Comparison of ENCODE assay signal across 21 cellular contexts in genomic region chr11:81907996-81908395, GRCh38.
DNase-seq lines count a peak whose midpoint lies in the region; TF ChIP-seq lines count a peak whose summit lies in the region.
"Had no signal": no experiment of that assay in that cellular context is flagged by ENCODE, and none has a peak within 500 bp of the region (broad histone marks: within the 10 kb centered on the region; RNA-seq: fewer than 3 reads in every experiment).

No MANE protein-coding gene starts in this region.

- no peaks in the 10 kb centered on the region for H3K4me1 ChIP-seq in smooth muscle cell (ENCODE audit: low read depth)
- H3K4me1 ChIP-seq: BE2C had no signal

- no peaks in the 10 kb centered on the region for H3K36me3 ChIP-seq in smooth muscle cell (ENCODE audit: low read depth)
- H3K36me3 ChIP-seq: BE2C had no signal

- H3K9ac ChIP-seq in smooth muscle cell (ENCODE audit: low read depth) = no peak overlapping the region

- no peaks in the 10 kb centered on the region for H3K79me2 ChIP-seq in smooth muscle cell (ENCODE audit: low read depth)

- no peak overlapping the region for H3K27ac ChIP-seq in smooth muscle cell (ENCODE audit: low read depth)
- H3K27ac ChIP-seq: 22Rv1 had no signal

- H4K20me1 ChIP-seq in smooth muscle cell (ENCODE audit: low read depth) = no peaks in the 10 kb centered on the region

- peak; percentile 5 for DNase-seq in AG10803 (ENCODE audit: low read depth)
- peak; percentile 37 for DNase-seq in astrocyte of the spinal cord (ENCODE audit: low read depth, low spot score)
- DNase-seq in iris pigment epithelial cell (ENCODE audit: low read depth) = peak; percentile 1
- no peak for DNase-seq in smooth muscle cell (lab: John Stamatoyannopoulos, UW; ENCODE audit: unreplicated experiment)
- no peak for DNase-seq in hippocampal formation (lab: John Stamatoyannopoulos, UW)
- DNase-seq in glomerular visceral epithelial cell (ENCODE audit: extremely low spot score) = no peak
- DNase-seq in midbrain (lab: John Stamatoyannopoulos, UW) = no peak
- DNase-seq: BE2C, Calu3, DMS79 treated with DMSO at 0.1 percent for 48 hours, GF-D8, NCI-H1048, NCI-H1417, NCI-H1694, NCI-H2029 treated with DMSO at 0.1 percent for 48 hours, NCI-H2227 treated with DMSO at 0.1 percent for 48 hours, NCI-H510A, NCI-H69, Right ventricle myocardium superior, RPMI8226 had no signal

- 45% methylated on average over 2 of the region's 2 CpGs for WGBS in smooth muscle cell (ENCODE audit: low lambda C conversion rate)

- H3F3A ChIP-seq in smooth muscle cell (ENCODE audit: low read depth) = no peaks in the 10 kb centered on the region

- H3K4me3 ChIP-seq in AG10803 (ENCODE audit: low read length) = no peak overlapping the region
- no peak overlapping the region for H3K4me3 ChIP-seq in astrocyte of the spinal cord (ENCODE audit: low read depth, low read length)
- H3K4me3 ChIP-seq in smooth muscle cell = no peak overlapping the region

- no peaks in the 10 kb centered on the region for H3K27me3 ChIP-seq in smooth muscle cell (ENCODE audit: low read depth)
- H3K27me3 ChIP-seq: BE2C had no signal

- H3K4me2 ChIP-seq in smooth muscle cell = peak overlapping the region; percentile 33

- no peak overlapping the region for H2AFZ ChIP-seq in smooth muscle cell (ENCODE audit: low read depth)

- TF ChIP-seq CTCF in AG10803 (conservative IDR thresholded peaks at IDR 0.05; ENCODE audit: low read length) (no peak), astrocyte of the spinal cord (IDR thresholded peaks at IDR 0.05; ENCODE audit: low read depth, low read length) (no peak), smooth muscle cell (IDR thresholded peaks at IDR 0.05; ENCODE audit: borderline replicate concordance, insufficient read depth, poor library complexity, severe bottlenecking) (no peak)

- H3K9me3 ChIP-seq in smooth muscle cell (replicated peaks; ENCODE audit: low read depth) = no peaks in the 10 kb centered on the region
- H3K9me3 ChIP-seq: BE2C had no signal

- in situ Hi-C loops in astrocyte of the spinal cord (cut with HindIII; ENCODE audit: low sequenced_read_pairs) = no loop called here

Comparison
In these comparisons a context has a peak if more than half of its experiments do, and no peak if none do; other contexts are left out.
1. DNase-seq: peak in AG10803 (single experiment), astrocyte of the spinal cord (single experiment) and iris pigment epithelial cell (single experiment); none in smooth muscle cell (single experiment), hippocampal formation (0 of 2), glomerular visceral epithelial cell (single experiment) and midbrain (single experiment).